Comparison of ENCODE assay signal across 6 cellular contexts in the genomic region with DNA sequence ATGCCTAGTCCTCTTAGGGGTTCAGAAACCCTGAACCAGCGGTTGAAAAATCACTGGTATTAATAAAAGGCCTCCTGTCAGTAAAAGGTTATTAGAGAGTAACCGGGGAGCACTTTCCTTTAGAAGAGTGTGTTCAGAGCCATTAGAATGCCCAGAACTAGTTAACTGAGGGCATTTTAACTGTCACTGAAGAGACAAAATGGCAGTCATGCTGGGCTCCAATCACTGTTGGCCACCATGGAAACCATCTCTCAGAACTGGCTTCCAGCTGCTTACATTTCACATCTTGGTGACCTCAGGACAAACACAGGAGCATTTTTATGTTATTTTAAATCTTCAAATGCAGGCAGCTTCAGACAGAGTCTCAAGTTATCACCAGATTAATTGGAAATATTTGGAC. TPM values are rescaled to one million over a fixed set of nuclear protein-coding genes. Genes with fewer than 3 reads are reported as not detected.
"Had no signal": no experiment of that assay in that cellular context is flagged by ENCODE, and none has a peak within 500 bp of the region (broad histone marks: within the 10 kb centered on the region; RNA-seq: fewer than 3 reads in every experiment).

No MANE protein-coding gene starts in this region.

- H3K27ac ChIP-seq: HL-60 had no signal

- H3K4me3 ChIP-seq: K562 had no signal

- DNase-seq: IMR-90, KBM-7, KG1 had no signal

RNA-seq across cellular contexts. Expression of gene GDA, which starts 36.2 kb away (rescaled TPM):
- polyA plus RNA-seq: IgD-negative memory B cell, IMR-90 had no signal

RNA-seq across cellular contexts. Expression of gene C9orf57, which starts 52.7 kb away (rescaled TPM):
- polyA plus RNA-seq: IgD-negative memory B cell, IMR-90, K562 had no signal
